Comparison of ENCODE assay signal across 9 cellular contexts in the genomic region with DNA sequence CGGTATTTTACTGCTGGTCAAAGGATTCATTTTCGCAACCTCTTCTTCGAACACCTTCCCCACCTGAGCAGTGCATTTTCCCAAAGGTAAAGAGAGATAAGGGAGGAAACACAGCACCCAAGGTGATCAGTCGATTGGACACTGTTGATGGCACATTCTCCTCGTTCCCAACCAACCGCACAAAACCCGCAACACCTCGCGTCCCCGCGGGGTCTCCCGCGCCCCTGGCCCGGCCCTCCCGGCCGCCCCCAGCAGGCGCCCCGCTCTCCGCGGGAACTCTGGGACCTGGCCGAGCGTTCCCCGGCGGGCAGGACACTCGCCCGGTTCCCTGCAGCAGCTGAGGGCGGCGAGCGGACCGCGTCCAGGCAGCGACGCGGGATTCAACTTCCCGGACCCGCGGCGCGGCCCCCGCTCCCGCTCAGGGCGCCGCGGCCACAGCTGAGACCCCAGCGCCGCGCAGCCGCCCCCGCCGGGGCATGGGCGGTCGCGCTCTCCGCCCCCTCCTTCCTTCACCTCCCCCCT. TPM values are rescaled to one million over a fixed set of nuclear protein-coding genes. Genes with fewer than 3 reads are reported as not detected.
DNase-seq lines count a peak whose midpoint lies in the region; ATAC-seq and TF ChIP-seq lines count a peak whose summit lies in the region.
"Had no signal": no experiment of that assay in that cellular context is flagged by ENCODE, and none has a peak within 500 bp of the region (broad histone marks: within the 10 kb centered on the region; RNA-seq: fewer than 3 reads in every experiment).

No MANE protein-coding gene starts in this region.

- CTCF ChIA-PET in Panc1 (lab: Charles Lee) = no interaction called here

- H3K27me3 ChIP-seq in Panc1 (ENCODE audit: control insufficient read depth, insufficient read depth, low read length) (no peaks in the 10 kb centered on the region), neural cell (ENCODE audit: insufficient read depth, low read depth, low read length) (no peaks in the 10 kb centered on the region)

- TF ChIP-seq CTCF in GM12865 (IDR thresholded peaks at IDR 0.05; ENCODE audit: insufficient read depth, low read depth, low read length, missing control alignments) (no peak), Panc1 (IDR thresholded peaks at IDR 0.05) (no peak), neural cell (IDR thresholded peaks at IDR 0.05; ENCODE audit: poor library complexity, severe bottlenecking) (no peak)

- H4K20me1 ChIP-seq in neural cell (ENCODE audit: insufficient read depth) = no peaks in the 10 kb centered on the region

- peak; percentile 25 for TF ChIP-seq RAD21 in neural cell (conservative IDR thresholded peaks at IDR 0.05)

- peak overlapping the region; percentile 73 for H2AFZ ChIP-seq in neural cell (ENCODE audit: low read depth, low read length)

- no peak overlapping the region for H3K4me2 ChIP-seq in neural cell (ENCODE audit: low read length)

- H3K9ac ChIP-seq in neural cell (ENCODE audit: low read length) = peak overlapping the region; percentile 88

- H3K9me3 ChIP-seq in Panc1 (ENCODE audit: control insufficient read depth, insufficient read depth, low read depth, low read length) = no peaks in the 10 kb centered on the region
- no peaks in the 10 kb centered on the region for H3K9me3 ChIP-seq in neural cell (ENCODE audit: low read length)

- POLR2A ChIA-PET in Panc1 (lab: Charles Lee) = no interaction called here

- BruUV-seq in Panc1 (replicated peaks; lab: Mats Ljungman, UMichigan) = no TSS peak

- DNase-seq in GM12865 (ENCODE audit: low read depth) (no peak), Panc1 (ENCODE audit: low read depth, low spot score) (no peak), NCI-H1417 treated with DMSO at 0.1 percent for 48 hours (lab: John Stamatoyannopoulos, UW) (no peak)
- no peak for DNase-seq in activated CD4-positive, alpha-beta T cell treated with anti-CD3 and anti-CD28 coated beads for 48 hours
- DNase-seq in central memory CD4-positive, alpha-beta T cell = no peak

- H3K4me1 ChIP-seq in Panc1 (ENCODE audit: control insufficient read depth, insufficient read depth, low read length) = peaks cover 6% of the 10 kb centered on the region

- peaks cover 25% of the 10 kb centered on the region for H3K79me2 ChIP-seq in neural cell (replicated peaks; ENCODE audit: insufficient read depth, low read length)

- H3F3A ChIP-seq in neural cell (ENCODE audit: insufficient read depth, low read length, poor library complexity, severe bottlenecking) = no peaks in the 10 kb centered on the region

- intact Hi-C loops in Panc1 (cut with micrococcal nuclease; ENCODE audit: unreplicated experiment) = no loop called here

- no peaks in the 10 kb centered on the region; the same call in 1 of the 2 replicates for H3K36me3 ChIP-seq in Panc1 (ENCODE audit: control insufficient read depth, insufficient read depth, low read length)
- H3K36me3 ChIP-seq in neural cell (ENCODE audit: insufficient read depth, low read length) = no peaks in the 10 kb centered on the region

- peak; percentile 27 for TF ChIP-seq EP300 in neural cell (conservative IDR thresholded peaks at IDR 0.05; ENCODE audit: poor library complexity, severe bottlenecking)

- H3K27ac ChIP-seq in Panc1 (ENCODE audit: low read length) (peak overlapping the region; percentile 70), neural cell (ENCODE audit: low read length) (peak overlapping the region; percentile 83)

- H3K9me2 ChIP-seq in neural cell (ENCODE audit: insufficient read depth, low read length) = no peaks in the 10 kb centered on the region

- in situ Hi-C loops in Panc1 (cut with HindIII; ENCODE audit: low pct_unique_long_range_greater_than_20kb, low sequenced_read_pairs) = no loop called here

- peak overlapping the region; percentile 59 for H3K4me3 ChIP-seq in GM12865 (ENCODE audit: low read depth, low read length)
- H3K4me3 ChIP-seq in Panc1 (ENCODE audit: low read depth in 2 of 2, low read length in 2 of 2) = peak overlapping the region; percentile 73 to 96
- H3K4me3 ChIP-seq in neural cell (ENCODE audit: low read length) = peak overlapping the region; percentile 96

- peak; percentile 14 for ATAC-seq in GM21786 (IDR thresholded peaks at IDR 0.05; ENCODE audit: unreplicated experiment)
- peak; percentile 61 for ATAC-seq in Panc1
- ATAC-seq in esophagus mucosa = peak; percentile 22

TF ChIP-seq in neural cell, 6 proteins besides CTCF, POLR2A, EP300 and RAD21:
- TF ChIP-seq MXI1 (conservative IDR thresholded peaks at IDR 0.05; ENCODE audit: poor library complexity, severe bottlenecking) (peak; percentile 39), EZH2 (IDR thresholded peaks at IDR 0.05; ENCODE audit: borderline replicate concordance, insufficient read depth, low read length, poor library complexity, severe bottlenecking) (no peak), TAF1 (IDR thresholded peaks at IDR 0.05; ENCODE audit: low read depth) (no peak), POLR2AphosphoS5 (IDR thresholded peaks at IDR 0.05) (no peak), SMC3 (conservative IDR thresholded peaks at IDR 0.05; ENCODE audit: poor library complexity) (peak; percentile 11)
- TF ChIP-seq, protein P1, sequence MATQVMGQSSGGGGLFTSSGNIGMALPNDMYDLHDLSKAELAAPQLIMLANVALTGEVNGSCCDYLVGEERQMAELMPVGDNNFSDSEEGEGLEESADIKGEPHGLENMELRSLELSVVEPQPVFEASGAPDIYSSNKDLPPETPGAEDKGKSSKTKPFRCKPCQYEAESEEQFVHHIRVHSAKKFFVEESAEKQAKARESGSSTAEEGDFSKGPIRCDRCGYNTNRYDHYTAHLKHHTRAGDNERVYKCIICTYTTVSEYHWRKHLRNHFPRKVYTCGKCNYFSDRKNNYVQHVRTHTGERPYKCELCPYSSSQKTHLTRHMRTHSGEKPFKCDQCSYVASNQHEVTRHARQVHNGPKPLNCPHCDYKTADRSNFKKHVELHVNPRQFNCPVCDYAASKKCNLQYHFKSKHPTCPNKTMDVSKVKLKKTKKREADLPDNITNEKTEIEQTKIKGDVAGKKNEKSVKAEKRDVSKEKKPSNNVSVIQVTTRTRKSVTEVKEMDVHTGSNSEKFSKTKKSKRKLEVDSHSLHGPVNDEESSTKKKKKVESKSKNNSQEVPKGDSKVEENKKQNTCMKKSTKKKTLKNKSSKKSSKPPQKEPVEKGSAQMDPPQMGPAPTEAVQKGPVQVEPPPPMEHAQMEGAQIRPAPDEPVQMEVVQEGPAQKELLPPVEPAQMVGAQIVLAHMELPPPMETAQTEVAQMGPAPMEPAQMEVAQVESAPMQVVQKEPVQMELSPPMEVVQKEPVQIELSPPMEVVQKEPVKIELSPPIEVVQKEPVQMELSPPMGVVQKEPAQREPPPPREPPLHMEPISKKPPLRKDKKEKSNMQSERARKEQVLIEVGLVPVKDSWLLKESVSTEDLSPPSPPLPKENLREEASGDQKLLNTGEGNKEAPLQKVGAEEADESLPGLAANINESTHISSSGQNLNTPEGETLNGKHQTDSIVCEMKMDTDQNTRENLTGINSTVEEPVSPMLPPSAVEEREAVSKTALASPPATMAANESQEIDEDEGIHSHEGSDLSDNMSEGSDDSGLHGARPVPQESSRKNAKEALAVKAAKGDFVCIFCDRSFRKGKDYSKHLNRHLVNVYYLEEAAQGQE (IDR thresholded peaks at IDR 0.05; ENCODE audit: borderline replicate concordance) = peak; percentile 6

RNA-seq across cellular contexts. Expression of a gene that starts 0.5 kb away (rescaled TPM):
- total RNA-seq in Panc1 (2021; ENCODE audit: unreplicated experiment) = 8.7 TPM
- 5.3 TPM for polyA plus RNA-seq in Panc1 (2012; ENCODE audit: insufficient read length)
- 1.6 TPM for total RNA-seq in esophagus mucosa
- polyA plus RNA-seq in neural cell = 38.0 and 44.9 TPM in 2 replicates
- 101 and 131 TPM in 2 replicates for polyA minus RNA-seq in neural cell
- total RNA-seq: T-helper 2 cell treated with Interferon-gamma antibody and Interleukin-4, amounts not matched to agents 100 ng/mL and 5 ng/mL, for 36 hours had no signal
